ENCODE assay signal across 14 cellular contexts in the genomic region with DNA sequence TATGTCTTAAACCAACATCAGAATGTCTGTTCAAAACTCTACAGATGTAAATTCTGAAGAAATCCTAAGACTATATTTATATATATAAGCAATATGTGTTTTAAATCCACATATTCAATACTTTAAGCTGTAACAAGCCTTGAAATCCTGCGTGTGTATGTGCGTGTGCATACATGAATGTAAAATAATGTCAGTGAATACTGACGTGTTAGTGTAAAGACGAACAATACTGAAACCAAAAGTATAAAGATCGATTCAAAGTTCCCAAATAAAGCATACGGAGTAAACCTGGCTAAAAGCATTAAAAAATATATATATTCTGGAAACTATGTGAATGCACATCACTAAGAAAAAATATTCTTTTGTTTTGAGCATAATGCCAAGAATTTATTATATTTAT.
"Had no signal": no experiment of that assay in that cellular context is flagged by ENCODE, and none has a peak within 500 bp of the region (broad histone marks: within the 10 kb centered on the region; RNA-seq: fewer than 3 reads in every experiment).

No MANE protein-coding gene starts in this region.

- H3K4me3 Mint-ChIP-seq: activated CD4-positive, alpha-beta T cell treated with anti-CD3 and anti-CD28 coated beads, Interleukin-2, amount 10 ng/mL, durations not matched to agents 24 days and 14 days; activated T-helper 1 cell treated with anti-CD3 and anti-CD28 coated beads, Interleukin-12 subunit alpha, Interleukin-12 subunit beta, Interleukin-2, Interleukin-4 antibody, amounts not matched to agents 30 ng/mL and 10 ng/mL and 1 ng/mL, durations not matched to agents 14 hours and 24 hours and 36 hours; neural progenitor cell; stimulated activated naive CD8-positive, alpha-beta T cell treated with anti-CD3 and anti-CD28 coated beads, Interleukin-15, amount 100 ng/mL, for 72 hours; WTC11 had no signal

- H2AFZ ChIP-seq: neural progenitor cell, parathyroid adenoma had no signal

- H3K9me3 Mint-ChIP-seq: activated CD4-positive, alpha-beta T cell treated with anti-CD3 and anti-CD28 coated beads, Interleukin-2, amount 10 ng/mL, durations not matched to agents 24 days and 14 days had no signal

- H3K4me1 ChIP-seq: foreskin keratinocyte, neural progenitor cell, parathyroid adenoma, testis had no signal

- H3K36me3 Mint-ChIP-seq: neural progenitor cell had no signal

- H3K27me3 Mint-ChIP-seq: activated CD4-positive, alpha-beta T cell treated with anti-CD3 and anti-CD28 coated beads, Interleukin-2, amount 10 ng/mL, durations not matched to agents 24 days and 14 days; stimulated activated naive CD8-positive, alpha-beta T cell treated with anti-CD3 and anti-CD28 coated beads, Interleukin-15, amount 100 ng/mL, for 72 hours had no signal

- H3K4me1 Mint-ChIP-seq: activated CD4-positive, alpha-beta T cell treated with anti-CD3 and anti-CD28 coated beads, Interleukin-2, amount 10 ng/mL, durations not matched to agents 24 days and 14 days; neural progenitor cell; stimulated activated naive CD8-positive, alpha-beta T cell treated with anti-CD3 and anti-CD28 coated beads, Interleukin-15, amount 100 ng/mL, for 72 hours; WTC11 had no signal

- H3K9me3 ChIP-seq: testis had no signal

- ATAC-seq: foreskin keratinocyte; left cardiac atrium; stimulated activated naive CD8-positive, alpha-beta T cell treated with anti-CD3 and anti-CD28 coated beads, Interleukin-15, amount 100 ng/mL, for 72 hours; WTC11 had no signal

- H3K27ac Mint-ChIP-seq: activated CD4-positive, alpha-beta T cell treated with anti-CD3 and anti-CD28 coated beads, Interleukin-2, amount 10 ng/mL, durations not matched to agents 24 days and 14 days; activated T-helper 1 cell treated with anti-CD3 and anti-CD28 coated beads, Interleukin-12 subunit alpha, Interleukin-12 subunit beta, Interleukin-2, Interleukin-4 antibody, amounts not matched to agents 30 ng/mL and 10 ng/mL and 1 ng/mL, durations not matched to agents 14 hours and 24 hours and 36 hours; neural progenitor cell; stimulated activated naive CD8-positive, alpha-beta T cell treated with anti-CD3 and anti-CD28 coated beads, Interleukin-15, amount 100 ng/mL, for 72 hours; WTC11 had no signal

- H3K4me2 ChIP-seq: neural progenitor cell had no signal

- H3K36me3 ChIP-seq: neural progenitor cell had no signal

- H3K27me3 ChIP-seq: foreskin keratinocyte, neural progenitor cell, testis had no signal

- DNase-seq: activated CD4-positive, alpha-beta T cell treated with anti-CD3 and anti-CD28 coated beads, Interleukin-2, amount 10 ng/mL, durations not matched to agents 24 days and 14 days; activated naive CD4-positive, alpha-beta T cell treated with Interleukin-2 at 50 U/mL for 16 hours; foreskin keratinocyte; left cardiac atrium; midbrain; stimulated activated CD4-positive, alpha-beta T cell treated with anti-CD3 and anti-CD28 coated beads, Interleukin-15, amount 100 ng/mL, for 24 hours; stimulated activated CD4-positive, alpha-beta T cell treated with anti-CD3 and anti-CD28 coated beads, Interleukin-4, amount 100 ng/mL, for 24 hours; stimulated activated naive CD8-positive, alpha-beta T cell treated with anti-CD3 and anti-CD28 coated beads, Interleukin-15, amount 100 ng/mL, for 72 hours; testis had no signal

- H3K79me2 ChIP-seq: parathyroid adenoma had no signal

- H3K9ac ChIP-seq: neural progenitor cell, parathyroid adenoma had no signal

- H3K27ac ChIP-seq: foreskin keratinocyte, neural progenitor cell, parathyroid adenoma, testis had no signal

- H3K4me3 ChIP-seq: lung, neural progenitor cell, testis had no signal
